9 cellular contexts compared by ENCODE assay signal in the genomic region with DNA sequence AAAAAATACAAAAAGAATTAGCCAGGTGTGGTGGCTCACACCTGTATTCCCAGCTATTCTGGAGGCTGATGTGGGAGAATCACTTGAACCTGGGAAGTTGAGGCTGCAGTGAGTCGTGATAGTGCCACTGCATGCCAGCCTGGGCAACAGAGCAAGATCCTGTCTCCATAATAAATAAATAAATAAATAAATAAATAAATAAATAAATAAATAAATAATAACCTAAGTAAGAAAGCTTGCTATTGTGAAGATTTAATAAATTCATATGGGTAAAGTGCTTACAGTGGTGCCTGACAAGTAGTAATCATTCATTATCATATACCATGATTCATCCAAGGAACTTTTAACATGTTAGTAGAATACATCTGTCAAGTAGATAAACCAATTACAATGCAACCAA. TPM values are rescaled to one million over a fixed set of nuclear protein-coding genes. Genes with fewer than 3 reads are reported as not detected.
"Had no signal": no experiment of that assay in that cellular context is flagged by ENCODE, and none has a peak within 500 bp of the region (broad histone marks: within the 10 kb centered on the region; RNA-seq: fewer than 3 reads in every experiment).

No MANE protein-coding gene starts in this region.

- H3K4me3 Mint-ChIP-seq: IgD-negative memory B cell had no signal

- H3K27ac Mint-ChIP-seq: IgD-negative memory B cell had no signal

- H3K27ac ChIP-seq: GM23248, HL-60 had no signal

- H3K4me3 ChIP-seq: GM23248, HAP-1 had no signal

- H3K4me1 Mint-ChIP-seq: IgD-negative memory B cell had no signal

- H3K27me3 Mint-ChIP-seq: IgD-negative memory B cell had no signal

- H3K4me1 ChIP-seq: HAP-1 had no signal

- FAIRE-seq: HepG2 had no signal

- ATAC-seq: HCT116, HepG2 had no signal

- H3K9me3 ChIP-seq: HAP-1 had no signal

- H3K36me3 ChIP-seq: HAP-1 had no signal

- H3K36me3 Mint-ChIP-seq: IgD-negative memory B cell had no signal

- DNase-seq: GM23248, GOT3, H7, KBM-7 had no signal

RNA-seq across cellular contexts. Expression of a gene that starts 13.4 kb away (rescaled TPM):
- polyA plus RNA-seq: HepG2, IgD-negative memory B cell had no signal
